31 cellular contexts compared by ENCODE assay signal in the genomic region with DNA sequence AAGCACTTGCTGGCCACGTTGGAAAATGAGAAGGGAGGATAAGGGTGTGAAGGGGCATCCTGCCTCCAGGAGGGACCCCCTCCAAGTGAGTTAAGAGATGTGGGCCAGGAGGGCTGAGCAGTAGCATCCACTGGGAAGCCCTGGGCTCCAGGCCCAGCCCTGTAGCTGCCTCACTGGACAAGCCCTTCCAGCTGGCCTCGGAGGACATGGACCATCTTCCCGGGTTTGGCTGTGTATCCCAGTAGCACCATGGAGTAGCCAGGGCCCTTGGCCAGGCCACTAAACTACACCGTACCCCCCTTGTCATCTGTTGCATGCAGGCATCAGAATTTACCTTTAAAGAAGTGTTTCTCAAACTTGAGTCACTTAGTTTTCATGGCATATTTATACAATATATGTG. TPM values are rescaled to one million over a fixed set of nuclear protein-coding genes. Genes with fewer than 3 reads are reported as not detected.
"Had no signal": no experiment of that assay in that cellular context is flagged by ENCODE, and none has a peak within 500 bp of the region (broad histone marks: within the 10 kb centered on the region; RNA-seq: fewer than 3 reads in every experiment).

No MANE protein-coding gene starts in this region.

- H3K27me3 ChIP-seq: body of pancreas, gastrocnemius medialis, ovary, sigmoid colon had no signal

- H3K36me3 Mint-ChIP-seq: activated naive CD4-positive, alpha-beta T cell treated with anti-CD3 and anti-CD28 coated beads, Interleukin-2, amount 50 U/mL, for 72 hours; stimulated activated memory B cell treated with anti-CD40 and anti-IgM and Interleukin-4, amounts not matched to agents 10 μg/mL and 1 μg/mL and 100 μg/mL, for 72 hours had no signal

- H3K9me3 Mint-ChIP-seq: activated naive CD4-positive, alpha-beta T cell treated with anti-CD3 and anti-CD28 coated beads, Interleukin-2, amount 50 U/mL, for 72 hours; activated T-cell treated with anti-CD3 and anti-CD28 coated beads, Interleukin-2, amount 50 U/mL, for 72 hours; naive B cell; stimulated activated memory B cell treated with anti-CD40 and anti-IgM and Interleukin-4, amounts not matched to agents 10 μg/mL and 1 μg/mL and 100 μg/mL, for 72 hours; T-helper 2 cell treated with Interferon-gamma antibody and Interleukin-4, amounts not matched to agents 5 μg/mL and 100 μg/mL, for 36 hours had no signal

- H3K27ac ChIP-seq: body of pancreas, colonic mucosa, neutrophil, ovary, sigmoid colon, suprapubic skin, transverse colon had no signal

- H3K4me3 Mint-ChIP-seq: activated CD4-positive, alpha-beta T cell treated with anti-CD3 and anti-CD28 coated beads for 36 hours; activated T-cell treated with anti-CD3 and anti-CD28 coated beads, Interleukin-2, amount 50 U/mL, for 72 hours; naive B cell; nephron progenitor cell; stimulated activated memory B cell treated with anti-CD40 and anti-IgM and Interleukin-4, amounts not matched to agents 10 μg/mL and 1 μg/mL and 100 μg/mL, for 72 hours; T-helper 2 cell treated with Interferon-gamma antibody and Interleukin-4, amounts not matched to agents 5 μg/mL and 100 μg/mL, for 36 hours had no signal

- ATAC-seq: activated CD4-positive, alpha-beta T cell treated with anti-CD3 and anti-CD28 coated beads for 36 hours; activated naive CD4-positive, alpha-beta T cell treated with anti-CD3 and anti-CD28 coated beads, Interleukin-2, amount 50 U/mL, for 72 hours; activated T-cell treated with anti-CD3 and anti-CD28 coated beads, Interleukin-2, amount 50 U/mL, for 72 hours; body of pancreas; gastrocnemius medialis; left lobe of liver; stimulated activated memory B cell treated with anti-CD40 and anti-IgM and Interleukin-4, amounts not matched to agents 10 μg/mL and 1 μg/mL and 100 μg/mL, for 72 hours had no signal

- H3K4me3 ChIP-seq: body of pancreas, colonic mucosa, dorsolateral prefrontal cortex, gastrocnemius medialis, lung, ovary, sigmoid colon, smooth muscle cell, suprapubic skin, transverse colon had no signal

- H3K9me3 ChIP-seq: body of pancreas, colonic mucosa, gastrocnemius medialis, neutrophil, ovary, sigmoid colon, suprapubic skin, transverse colon had no signal

- DNase-seq: activated CD4-positive, alpha-beta T cell treated with anti-CD3 and anti-CD28 coated beads for 36 hours; activated CD4-positive, CD25-positive, alpha-beta regulatory T cell; activated naive CD4-positive, alpha-beta T cell; activated T-cell treated with anti-CD3 and anti-CD28 coated beads for 4 hours; activated T-cell treated with anti-CD3 and anti-CD28 coated beads, Interleukin-2, amount 50 U/mL, for 72 hours; body of pancreas; cerebellar nuclear complex; colonic mucosa; dorsolateral prefrontal cortex; effector memory CD4-positive, alpha-beta T cell; erythroblast; gastrocnemius medialis; hypothalamus; naive B cell; nephron progenitor cell; ovary; sigmoid colon; stimulated activated CD4-positive, alpha-beta T cell treated with anti-CD3 and anti-CD28 coated beads, Interleukin-1b, Interleukin-23, amount 100 ng/mL, for 48 hours; stimulated activated CD4-positive, alpha-beta T cell treated with anti-CD3 and anti-CD28 coated beads, Interleukin-4, amount 100 ng/mL, for 4 hours; stimulated activated CD8-positive, alpha-beta memory T cell treated with anti-CD3 and anti-CD28 coated beads, Interleukin-4, amount 100 ng/mL, for 48 hours; T-helper 1 cell; transverse colon had no signal

- H3K27ac Mint-ChIP-seq: activated CD4-positive, alpha-beta T cell treated with anti-CD3 and anti-CD28 coated beads for 36 hours; activated naive CD4-positive, alpha-beta T cell treated with anti-CD3 and anti-CD28 coated beads, Interleukin-2, amount 50 U/mL, for 72 hours; activated T-cell treated with anti-CD3 and anti-CD28 coated beads, Interleukin-2, amount 50 U/mL, for 72 hours; naive B cell; nephron progenitor cell; progenitor cell of endocrine pancreas; stimulated activated memory B cell treated with anti-CD40 and anti-IgM and Interleukin-4, amounts not matched to agents 10 μg/mL and 1 μg/mL and 100 μg/mL, for 72 hours; T-helper 2 cell treated with Interferon-gamma antibody and Interleukin-4, amounts not matched to agents 5 μg/mL and 100 μg/mL, for 36 hours had no signal

- H3K4me1 ChIP-seq: colonic mucosa had no signal

- H3K36me3 ChIP-seq: colonic mucosa, gastrocnemius medialis, neutrophil, ovary, sigmoid colon, suprapubic skin, transverse colon had no signal

RNA-seq across cellular contexts. Expression of a gene that starts 29.4 kb away (rescaled TPM):
- total RNA-seq: smooth muscle cell had no signal
